ENCODE assay signal across 18 cellular contexts in genomic region chr9:127022913-127023665, GRCh38.
A peak's percentile ranks its signal among the peaks of the same experiment; 100 is the strongest.
DNase-seq lines count a peak whose midpoint lies in the region; ATAC-seq and TF ChIP-seq lines count a peak whose summit lies in the region.
"Had no signal": no experiment of that assay in that cellular context is flagged by ENCODE, and none has a peak within 500 bp of the region (broad histone marks: within the 10 kb centered on the region; RNA-seq: fewer than 3 reads in every experiment).

No MANE protein-coding gene starts in this region.

- CTCF ChIA-PET in MCF 10A (lab: Yijun Ruan, JAX) (interaction anchor here (0.5 to 1.2 kb wide), 2 partner anchors 16 to 88 kb away, joined by 3 to 4 read pairs; no protein-coding TSS in a partner anchor), mammary epithelial cell (lab: Charles Lee; ENCODE audit: low non-redundant PET) (interaction anchor here (0.7 kb wide), 1 partner anchor 401 kb away, joined by 11 read pairs; no protein-coding TSS in a partner anchor)
- CTCF ChIA-PET in CD4-positive, alpha-beta T cell (lab: Charles Lee), result no interaction called here

- dilution Hi-C loops in mammary epithelial cell (cut with HindIII; ENCODE audit: low sequenced_read_pairs), result no loop called here

- POLR2A ChIA-PET in MCF 10A (lab: Yijun Ruan, JAX), result interaction anchor here (1.2 kb wide), 1 partner anchor 11 kb away, joined by 4 read pairs; no protein-coding TSS in a partner anchor
- POLR2A ChIA-PET in CD4-positive, alpha-beta T cell (lab: Charles Lee), result no interaction called here

- H3K4me2 ChIP-seq in mammary epithelial cell (ENCODE audit: insufficient read depth, low read depth, low read length), result no peak overlapping the region

- no peaks in the 10 kb centered on the region for H3K9me3 ChIP-seq in mammary epithelial cell (replicated peaks; ENCODE audit: insufficient read depth, low read length)
- no peaks in the 10 kb centered on the region for H3K9me3 ChIP-seq in prostate gland
- no peaks in the 10 kb centered on the region for H3K9me3 ChIP-seq in CD4-positive, alpha-beta T cell (ENCODE audit: control insufficient read depth, low read length)
- H3K9me3 ChIP-seq: neutrophil had no signal

- DNase-seq in MCF 10A (ENCODE audit: unreplicated experiment) (peak; percentile 3), mammary epithelial cell (no peak), glutamatergic neuron (no peak), prostate gland (ENCODE audit: low spot score) (peak; percentile 42)
- DNase-seq in stimulated activated CD4-positive, alpha-beta T cell treated with anti-CD3 and anti-CD28 coated beads, Interleukin-4, amount 100 ng/mL, for 1 hour, result no peak
- no peak for DNase-seq in CD4-positive, alpha-beta T cell
- DNase-seq: activated CD4-positive, alpha-beta memory T cell treated with anti-CD3 and anti-CD28 coated beads, Interleukin-2, amount 10 ng/mL, durations not matched to agents 7 days and 5 days; Calu3; cerebellar nuclear complex; islet precursor cell; Kasumi-1; NCI-H2081 treated with DMSO at 0.1 percent for 48 hours; stimulated activated naive CD8-positive, alpha-beta T cell treated with anti-CD3 and anti-CD28 coated beads, Interleukin-15, Interleukin-2, amounts not matched to agents 100 U/mL and 50 U/mL, for 24 hours; T-helper 1 cell had no signal

- BruUV-seq in MCF 10A (replicated peaks; lab: Mats Ljungman, UMichigan) (no TSS peak), mammary epithelial cell (replicated peaks; lab: Mats Ljungman, UMichigan) (no TSS peak)

- peaks cover 9% of the 10 kb centered on the region for H3K4me1 Mint-ChIP-seq in MCF 10A (ENCODE audit: insufficient read depth, unreplicated experiment)
- H3K4me1 Mint-ChIP-seq in glutamatergic neuron (ENCODE audit: low read depth, unreplicated experiment), result peaks cover 21% of the 10 kb centered on the region
- H3K4me1 Mint-ChIP-seq in CD4-positive, alpha-beta T cell (ENCODE audit: low read depth), result no peaks in the 10 kb centered on the region

- H3K27ac Mint-ChIP-seq in MCF 10A (ENCODE audit: low read depth, unreplicated experiment) (no peak overlapping the region), glutamatergic neuron (ENCODE audit: unreplicated experiment) (peak overlapping the region; percentile 80)
- H3K27ac Mint-ChIP-seq in CD4-positive, alpha-beta T cell, result no peak overlapping the region
- H3K27ac Mint-ChIP-seq: activated CD4-positive, alpha-beta memory T cell treated with anti-CD3 and anti-CD28 coated beads, Interleukin-2, amount 10 ng/mL, durations not matched to agents 7 days and 5 days had no signal

- intact Hi-C loops in MCF 10A (cut with micrococcal nuclease), result no loop called here
- intact Hi-C loops in mammary epithelial cell (cut with micrococcal nuclease), result no loop called here
- intact Hi-C loops in prostate gland (cut with DNase I), result loop anchor here (5.0 kb wide), 2 partner anchors 66 to 174 kb away; no protein-coding TSS in a partner anchor
- intact Hi-C loops in CD4-positive, alpha-beta T cell (cut with DNase I, micrococcal nuclease), result no loop called here

- no peaks in the 10 kb centered on the region for H3K27me3 Mint-ChIP-seq in MCF 10A (ENCODE audit: insufficient read depth, unreplicated experiment)
- peaks cover 2% of the 10 kb centered on the region for H3K27me3 Mint-ChIP-seq in glutamatergic neuron (ENCODE audit: unreplicated experiment)
- H3K27me3 Mint-ChIP-seq in CD4-positive, alpha-beta T cell, result no peaks in the 10 kb centered on the region

- no peak for TF ChIP-seq POLR2A in prostate gland (IDR thresholded peaks at IDR 0.05)

- ATAC-seq in HG02981 (IDR thresholded peaks at IDR 0.05; ENCODE audit: unreplicated experiment) (no peak), HG02678 (IDR thresholded peaks at IDR 0.05; ENCODE audit: unreplicated experiment) (no peak)
- no peak for ATAC-seq in CD4-positive, alpha-beta T cell (ENCODE audit: poor library complexity)
- ATAC-seq: stimulated activated naive CD8-positive, alpha-beta T cell treated with anti-CD3 and anti-CD28 coated beads, Interleukin-15, Interleukin-2, amounts not matched to agents 100 U/mL and 50 U/mL, for 24 hours had no signal

- WGBS in mammary epithelial cell (ENCODE audit: low coverage, missing lambda C conversion rate), result 33% methylated on average over 3 of the region's 3 CpGs
- WGBS in prostate gland, result 31% methylated on average over 3 of the region's 3 CpGs

- in situ Hi-C loops in mammary epithelial cell (cut with MboI; ENCODE audit: low sequenced_read_pairs in 2 of 2), result no loop called here

- TF ChIP-seq CTCF in MCF 10A (IDR thresholded peaks at IDR 0.05; ENCODE audit: unreplicated experiment) (no peak), mammary epithelial cell (conservative IDR thresholded peaks at IDR 0.05 in 1 of 2, IDR thresholded peaks at IDR 0.05 in 1 of 2; ENCODE audit: extremely low read depth in 1 of 2, insufficient read depth in 1 of 2, low read depth in 1 of 2, low read length in 2 of 2) (no peak), glutamatergic neuron (IDR thresholded peaks at IDR 0.05; ENCODE audit: partially characterized antibody, unreplicated experiment) (no peak), prostate gland (IDR thresholded peaks at IDR 0.05) (peak in 1 of 4 experiments; percentile 26)
- no peak for TF ChIP-seq CTCF in CD4-positive, alpha-beta T cell (IDR thresholded peaks at IDR 0.05)

- H4K20me1 ChIP-seq in mammary epithelial cell (ENCODE audit: insufficient read depth, low read length), result no peaks in the 10 kb centered on the region

- H3K27ac ChIP-seq in mammary epithelial cell (ENCODE audit: insufficient read depth, low read depth, low read length) (no peak overlapping the region), prostate gland (peak overlapping the region; percentile 85 to 90)
- H3K27ac ChIP-seq in CD4-positive, alpha-beta T cell (ENCODE audit: low read depth, low read length), result no peak overlapping the region
- H3K27ac ChIP-seq: 22Rv1, neutrophil had no signal

- H3K4me3 Mint-ChIP-seq in MCF 10A (ENCODE audit: unreplicated experiment) (no peak overlapping the region), glutamatergic neuron (ENCODE audit: unreplicated experiment) (no peak overlapping the region)
- H3K4me3 Mint-ChIP-seq in CD4-positive, alpha-beta T cell, result no peak overlapping the region
- H3K4me3 Mint-ChIP-seq: activated CD4-positive, alpha-beta memory T cell treated with anti-CD3 and anti-CD28 coated beads, Interleukin-2, amount 10 ng/mL, durations not matched to agents 7 days and 5 days had no signal

- H3K9me3 Mint-ChIP-seq in MCF 10A (ENCODE audit: unreplicated experiment) (no peaks in the 10 kb centered on the region), glutamatergic neuron (ENCODE audit: unreplicated experiment) (peaks cover 4% of the 10 kb centered on the region)
- no peaks in the 10 kb centered on the region for H3K9me3 Mint-ChIP-seq in CD4-positive, alpha-beta T cell
- H3K9me3 Mint-ChIP-seq: activated CD4-positive, alpha-beta memory T cell treated with anti-CD3 and anti-CD28 coated beads, Interleukin-2, amount 10 ng/mL, durations not matched to agents 7 days and 5 days had no signal

- no peaks in the 10 kb centered on the region for H3K36me3 Mint-ChIP-seq in MCF 10A (ENCODE audit: insufficient read depth, unreplicated experiment)
- H3K36me3 Mint-ChIP-seq in glutamatergic neuron (ENCODE audit: unreplicated experiment), result no peaks in the 10 kb centered on the region
- H3K36me3 Mint-ChIP-seq in CD4-positive, alpha-beta T cell (ENCODE audit: low read depth), result no peaks in the 10 kb centered on the region

- no peak overlapping the region for H3K9ac ChIP-seq in mammary epithelial cell (ENCODE audit: insufficient read depth, low read length)

- H3K4me1 ChIP-seq in mammary epithelial cell (ENCODE audit: insufficient read depth, low read length), result no peaks in the 10 kb centered on the region
- peaks cover 13% of the 10 kb centered on the region for H3K4me1 ChIP-seq in prostate gland (replicated peaks)

- peaks cover 8% of the 10 kb centered on the region for H3K27me3 ChIP-seq in mammary epithelial cell (ENCODE audit: insufficient read depth, low read length)
- H3K27me3 ChIP-seq in prostate gland (replicated peaks; ENCODE audit: insufficient read depth), result no peaks in the 10 kb centered on the region
- H3K27me3 ChIP-seq in CD4-positive, alpha-beta T cell (ENCODE audit: control insufficient read depth, insufficient read depth, low read length), result no peaks in the 10 kb centered on the region
- H3K27me3 ChIP-seq: neutrophil had no signal

- no peaks in the 10 kb centered on the region for H3K79me2 ChIP-seq in mammary epithelial cell (ENCODE audit: insufficient read depth, low read length)

- no peak overlapping the region for H3K4me3 ChIP-seq in mammary epithelial cell (replicated peaks in 1 of 3; ENCODE audit: insufficient read depth in 1 of 3, low read depth in 2 of 3, low read length in 3 of 3)
- no peak overlapping the region for H3K4me3 ChIP-seq in prostate gland

- H2AFZ ChIP-seq in mammary epithelial cell (ENCODE audit: low read depth, low read length), result no peak overlapping the region

- H3K36me3 ChIP-seq in mammary epithelial cell (ENCODE audit: insufficient read depth, low read length) (no peaks in the 10 kb centered on the region), prostate gland (no peaks in the 10 kb centered on the region)
- H3K36me3 ChIP-seq: neutrophil had no signal

Comparison
In these comparisons a context has a peak if more than half of its experiments do, and no peak if none do; other contexts are left out.
1. DNase-seq: peak in MCF 10A (single experiment) and prostate gland (single experiment); none in mammary epithelial cell (single experiment), glutamatergic neuron (single experiment), stimulated activated CD4-positive, alpha-beta T cell treated with anti-CD3 and anti-CD28 coated beads, Interleukin-4, amount 100 ng/mL, for 1 hour (single experiment) and CD4-positive, alpha-beta T cell (0 of 10).
2. H3K27ac ChIP-seq: peak in prostate gland (2 of 2); none in mammary epithelial cell (single experiment) and CD4-positive, alpha-beta T cell (single experiment).